9 cellular contexts compared by ENCODE assay signal in the genomic region with DNA sequence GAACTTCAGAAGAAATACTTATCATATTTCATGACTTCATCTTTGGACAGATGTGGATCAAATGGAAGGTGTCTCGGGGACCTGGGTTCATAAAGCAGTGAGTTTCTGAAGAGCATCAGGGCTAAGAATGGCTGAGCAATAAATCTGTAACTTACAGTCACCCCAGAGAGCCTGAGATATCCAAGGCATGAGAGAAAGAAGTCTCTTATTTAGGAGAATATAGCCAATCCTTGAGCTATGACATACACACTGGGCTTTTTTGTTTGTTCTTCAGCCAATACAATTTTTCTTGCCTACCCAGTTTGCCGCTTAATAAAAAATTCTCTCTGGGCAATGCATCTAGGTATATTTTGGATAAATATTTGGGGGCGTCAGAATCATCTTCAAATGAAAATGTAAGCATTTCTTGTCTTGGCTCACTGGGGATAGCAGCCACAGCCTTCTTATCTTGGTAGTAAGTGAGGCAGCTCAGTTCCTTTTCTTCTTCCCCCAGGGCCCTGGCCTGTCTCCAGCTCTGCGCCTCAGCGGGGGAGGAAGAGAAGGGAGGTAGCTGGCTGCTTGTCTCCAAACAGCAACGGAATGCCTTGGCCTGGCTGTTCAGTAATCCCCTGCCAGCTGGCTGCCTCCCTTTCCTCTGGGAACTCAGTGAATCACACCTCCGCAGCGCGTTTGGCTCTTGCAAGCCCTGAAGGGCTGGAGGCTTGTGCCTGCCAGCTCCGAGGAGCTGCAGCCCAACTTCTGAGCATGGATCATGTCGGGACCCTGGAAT.
DNase-seq lines count a peak whose midpoint lies in the region; ATAC-seq, FAIRE-seq and TF ChIP-seq lines count a peak whose summit lies in the region.
"Had no signal": no experiment of that assay in that cellular context is flagged by ENCODE, and none has a peak within 500 bp of the region (broad histone marks: within the 10 kb centered on the region; RNA-seq: fewer than 3 reads in every experiment).

No MANE protein-coding gene starts in this region.

- no peak overlapping the region for H3K4me3 ChIP-seq in liver (ENCODE audit: low read depth in 1 of 3, low read length in 3 of 3)
- H3K4me3 ChIP-seq in HepG2 (replicated peaks in 1 of 3; ENCODE audit: insufficient read depth in 1 of 3, low read depth in 2 of 3, low read length in 3 of 3) = no peak overlapping the region
- no peak overlapping the region for H3K4me3 ChIP-seq in smooth muscle cell

- H3F3A ChIP-seq in smooth muscle cell (ENCODE audit: low read depth) = peaks cover 27% of the 10 kb centered on the region

- H2AFZ ChIP-seq in HepG2 (ENCODE audit: low read length) (no peak overlapping the region), smooth muscle cell (ENCODE audit: low read depth) (no peak overlapping the region)

- H3K4me3 Mint-ChIP-seq in MCF 10A (ENCODE audit: unreplicated experiment) = peak overlapping the region; percentile 53
- no peak overlapping the region for H3K4me3 Mint-ChIP-seq in CD4-positive, alpha-beta T cell

- DNase-seq in HepG2 (ENCODE audit: low spot score) (no peak), MCF 10A (ENCODE audit: unreplicated experiment) (peak; percentile 99), iPS-NIHi7 (ENCODE audit: extremely low spot score) (peak; percentile 88), smooth muscle cell (lab: John Stamatoyannopoulos, UW; ENCODE audit: unreplicated experiment) (peak; percentile 70)
- DNase-seq in stimulated activated CD4-positive, alpha-beta T cell treated with anti-CD3 and anti-CD28 coated beads, Interleukin-2, amount 100 ng/mL, for 48 hours = no peak
- DNase-seq in stimulated activated CD4-positive, alpha-beta T cell treated with anti-CD3 and anti-CD28 coated beads, Interleukin-1b, Interleukin-23, amount 100 ng/mL, for 48 hours = no peak
- no peak for DNase-seq in CD4-positive, alpha-beta T cell

- no peak for TF ChIP-seq POLR2A in HepG2 (IDR thresholded peaks at IDR 0.05; ENCODE audit: insufficient read depth in 1 of 2, low read depth in 2 of 2, low read length in 2 of 2)

- H3K9me3 ChIP-seq in liver (ENCODE audit: control insufficient read depth in 4 of 4, low read length in 3 of 4) (no peaks in the 10 kb centered on the region), HepG2 (ENCODE audit: low read length) (no peaks in the 10 kb centered on the region), smooth muscle cell (replicated peaks; ENCODE audit: low read depth) (no peaks in the 10 kb centered on the region)
- no peaks in the 10 kb centered on the region for H3K9me3 ChIP-seq in CD4-positive, alpha-beta T cell (ENCODE audit: control insufficient read depth, low read length)

- peaks cover 0 to 5% (median 2%) of the 10 kb centered on the region in 4 donors for H3K4me1 ChIP-seq in liver (ENCODE audit: control insufficient read depth in 4 of 4, insufficient read depth in 4 of 4, low read length in 3 of 4)
- no peaks in the 10 kb centered on the region for H3K4me1 ChIP-seq in HepG2 (ENCODE audit: insufficient read depth, low read length)
- peaks cover 31% of the 10 kb centered on the region for H3K4me1 ChIP-seq in smooth muscle cell (ENCODE audit: low read depth)

- no peaks in the 10 kb centered on the region for H3K79me2 ChIP-seq in HepG2 (ENCODE audit: insufficient read depth, low read length)
- H3K79me2 ChIP-seq in smooth muscle cell (ENCODE audit: low read depth) = no peaks in the 10 kb centered on the region

- intact Hi-C loops in HepG2 (cut with micrococcal nuclease; ENCODE audit: unreplicated experiment) (no loop called here), MCF 10A (cut with micrococcal nuclease) (no loop called here)
- intact Hi-C loops in CD4-positive, alpha-beta T cell (cut with DNase I, micrococcal nuclease) = no loop called here

- no peak for TF ChIP-seq CTCF in liver (IDR thresholded peaks at IDR 0.05; ENCODE audit: low read depth, low read length, missing input control)
- TF ChIP-seq CTCF in HepG2 (CRISPR knock-in tag; IDR thresholded peaks at IDR 0.05) = no peak
- no peak for TF ChIP-seq CTCF in MCF 10A (IDR thresholded peaks at IDR 0.05; ENCODE audit: unreplicated experiment)
- TF ChIP-seq CTCF in smooth muscle cell (IDR thresholded peaks at IDR 0.05; ENCODE audit: borderline replicate concordance, insufficient read depth, poor library complexity, severe bottlenecking) = no peak
- TF ChIP-seq CTCF in CD4-positive, alpha-beta T cell (IDR thresholded peaks at IDR 0.05) = no peak

- H4K20me1 ChIP-seq in HepG2 (ENCODE audit: insufficient read depth, low read length) (no peaks in the 10 kb centered on the region), smooth muscle cell (ENCODE audit: low read depth) (no peaks in the 10 kb centered on the region)

- no peaks in the 10 kb centered on the region for H3K9me3 Mint-ChIP-seq in MCF 10A (ENCODE audit: unreplicated experiment)
- no peaks in the 10 kb centered on the region for H3K9me3 Mint-ChIP-seq in CD4-positive, alpha-beta T cell

- H3K27me3 ChIP-seq in liver (ENCODE audit: control insufficient read depth in 4 of 4, insufficient read depth in 4 of 4, low read length in 3 of 4) (peaks cover 0 to 9% (median 0%) of the 10 kb centered on the region in 4 donors), HepG2 (ENCODE audit: control insufficient read depth in 1 of 2, insufficient read depth in 2 of 2, low read length in 2 of 2) (peaks cover 2 to 34% of the 10 kb centered on the region in 2 experiments; a peak in 2 of 5 replicates), smooth muscle cell (ENCODE audit: low read depth) (no peaks in the 10 kb centered on the region)
- peaks cover 18% of the 10 kb centered on the region for H3K27me3 ChIP-seq in CD4-positive, alpha-beta T cell (ENCODE audit: control insufficient read depth, insufficient read depth, low read length)

- TF ChIP-seq EP300 in HepG2 (IDR thresholded peaks at IDR 0.05; ENCODE audit: low read depth in 2 of 2, low read length in 2 of 2) (no peak), HepG2 (CRISPR knock-in tag; IDR thresholded peaks at IDR 0.05; ENCODE audit: borderline replicate concordance) (no peak)

- TF ChIP-seq RAD21 in liver (IDR thresholded peaks at IDR 0.05) = no peak
- TF ChIP-seq RAD21 in HepG2 (CRISPR knock-in tag; IDR thresholded peaks at IDR 0.05) = no peak

- peaks cover 33% of the 10 kb centered on the region for H3K4me1 Mint-ChIP-seq in MCF 10A (ENCODE audit: insufficient read depth, unreplicated experiment)
- no peaks in the 10 kb centered on the region for H3K4me1 Mint-ChIP-seq in CD4-positive, alpha-beta T cell (ENCODE audit: low read depth)

- no peak overlapping the region for H3K9ac ChIP-seq in liver (ENCODE audit: low read depth in 1 of 2, low read length in 2 of 2)
- no peak overlapping the region for H3K9ac ChIP-seq in HepG2 (ENCODE audit: insufficient read depth, low read depth, low read length)
- H3K9ac ChIP-seq in smooth muscle cell (ENCODE audit: low read depth) = no peak overlapping the region

- H3K4me2 ChIP-seq in HepG2 (ENCODE audit: low read depth, low read length) (no peak overlapping the region), smooth muscle cell (peak overlapping the region; percentile 58)

- H3K27ac ChIP-seq in liver (ENCODE audit: low read depth in 1 of 2, low read length in 2 of 2) (no peak overlapping the region), HepG2 (ENCODE audit: extremely low read length, insufficient read depth, low read length) (no peak overlapping the region), smooth muscle cell (ENCODE audit: low read depth) (peak overlapping the region; percentile 65)
- no peak overlapping the region for H3K27ac ChIP-seq in CD4-positive, alpha-beta T cell (ENCODE audit: low read depth, low read length)
- H3K27ac ChIP-seq: C4-2B had no signal

- POLR2A ChIA-PET in HepG2 (lab: Yijun Ruan, JAX) (interaction anchor here (0.8 kb wide), 1 partner anchor 12 kb away, joined by 3 read pairs; no protein-coding TSS in a partner anchor), MCF 10A (lab: Yijun Ruan, JAX) (interaction anchor here (0.7 to 2.9 kb wide), 13 partner anchors 12 to 977 kb away, joined by 3 to 18 read pairs (median 4); partner anchors contain the start of genes MRPL32 and PSMA2)
- POLR2A ChIA-PET in CD4-positive, alpha-beta T cell (lab: Charles Lee) = no interaction called here

- H3K36me3 ChIP-seq in liver (ENCODE audit: control insufficient read depth in 4 of 4, insufficient read depth in 3 of 4, low read depth in 1 of 4, low read length in 3 of 4) = no peaks in the 10 kb centered on the region
- no peaks in the 10 kb centered on the region for H3K36me3 ChIP-seq in HepG2 (replicated peaks in 1 of 2; ENCODE audit: control insufficient read depth in 1 of 2, insufficient read depth in 2 of 2, low read length in 2 of 2)
- no peaks in the 10 kb centered on the region for H3K36me3 ChIP-seq in smooth muscle cell (ENCODE audit: low read depth)

- FAIRE-seq in HepG2 (lab: Jason Lieb, UNC) = no peak

- BruUV-seq in HepG2 (replicated peaks; lab: Mats Ljungman, UMichigan) (no TSS peak), MCF 10A (replicated peaks; lab: Mats Ljungman, UMichigan) (no TSS peak)

- 30% methylated on average over 11 of the region's 11 CpGs for WGBS in liver
- 5% methylated on average over 4 of the region's 11 CpGs for WGBS in HepG2 (ENCODE audit: low lambda C conversion rate)
- 14% methylated on average over 11 of the region's 11 CpGs for WGBS in smooth muscle cell (ENCODE audit: low lambda C conversion rate)

- no peak for ATAC-seq in HepG2
- no peak for ATAC-seq in CD4-positive, alpha-beta T cell (ENCODE audit: poor library complexity)

- H3K36me3 Mint-ChIP-seq in MCF 10A (ENCODE audit: insufficient read depth, unreplicated experiment) = peaks cover 5% of the 10 kb centered on the region
- H3K36me3 Mint-ChIP-seq in CD4-positive, alpha-beta T cell (ENCODE audit: low read depth) = no peaks in the 10 kb centered on the region

- CTCF ChIA-PET in HepG2 (lab: Yijun Ruan, JAX; ENCODE audit: low intra/inter-chr PET ratio, low total read pairs) (no interaction called here), MCF 10A (lab: Yijun Ruan, JAX) (interaction anchor here (0.5 to 5.4 kb wide), 15 partner anchors 10 to 1364 kb away, joined by 3 to 74 read pairs (median 4); no protein-coding TSS in a partner anchor)
- CTCF ChIA-PET in CD4-positive, alpha-beta T cell (lab: Charles Lee) = interaction anchor here (1.2 kb wide), 1 partner anchor 15 kb away, joined by 4 read pairs; no protein-coding TSS in a partner anchor

- in situ Hi-C loops in HepG2 (cut with HindIII; ENCODE audit: extremely low pct_ligation_motif_present, low pct_unique_long_range_greater_than_20kb) = no loop called here

- H3K27me3 Mint-ChIP-seq in MCF 10A (ENCODE audit: insufficient read depth, unreplicated experiment) = no peaks in the 10 kb centered on the region
- peaks cover 61% of the 10 kb centered on the region for H3K27me3 Mint-ChIP-seq in CD4-positive, alpha-beta T cell

- H3K27ac Mint-ChIP-seq in MCF 10A (ENCODE audit: low read depth, unreplicated experiment) = no peak overlapping the region
- H3K27ac Mint-ChIP-seq in CD4-positive, alpha-beta T cell = no peak overlapping the region

TF ChIP-seq in liver, 16 proteins besides CTCF, POLR2A, EP300 and RAD21 (continues in another document):
- peak; percentile 26 for TF ChIP-seq NR2F2 (IDR thresholded peaks at IDR 0.05)
- no peak for TF ChIP-seq YY1 (IDR thresholded peaks at IDR 0.05)

TF ChIP-seq in HepG2, 621 proteins besides CTCF, POLR2A, EP300 and RAD21 (continues in another document):
- TF ChIP-seq ISX (CRISPR knock-in tag; conservative IDR thresholded peaks at IDR 0.05) = no peak

Comparison
In these comparisons a context has a peak if more than half of its experiments do, and no peak if none do; other contexts are left out.
1. DNase-seq: peak in MCF 10A (single experiment), iPS-NIHi7 (single experiment) and smooth muscle cell (single experiment); none in HepG2 (single experiment), stimulated activated CD4-positive, alpha-beta T cell treated with anti-CD3 and anti-CD28 coated beads, Interleukin-2, amount 100 ng/mL, for 48 hours (0 of 2), stimulated activated CD4-positive, alpha-beta T cell treated with anti-CD3 and anti-CD28 coated beads, Interleukin-1b, Interleukin-23, amount 100 ng/mL, for 48 hours (single experiment) and CD4-positive, alpha-beta T cell (0 of 10).